Comparison of ENCODE assay signal across 1 cellular context in genomic region chr11:72975778-72976520, GRCh38.
TF ChIP-seq lines count a peak whose summit lies in the region.

No MANE protein-coding gene starts in this region.

TF ChIP-seq in GM23338, 12 proteins besides CTCF, POLR2A, EP300 and RAD21 (continued from another document):
- no peak for TF ChIP-seq ZNF462 (CRISPR knock-in tag; IDR thresholded peaks at IDR 0.05)
- no peak for TF ChIP-seq EZH2phosphoT487 (IDR thresholded peaks at IDR 0.05; ENCODE audit: unreplicated experiment)
- TF ChIP-seq STAT1 (IDR thresholded peaks at IDR 0.05; ENCODE audit: unreplicated experiment), result no peak
- no peak for TF ChIP-seq ZNF331 (CRISPR knock-in tag; IDR thresholded peaks at IDR 0.05; ENCODE audit: low read depth)
- TF ChIP-seq NANOG (IDR thresholded peaks at IDR 0.05; ENCODE audit: borderline replicate concordance), result no peak
TF ChIP-seq in GM23338: peak in this region for 0.
